ENCODE assay signal across 19 cellular contexts in the genomic region with DNA sequence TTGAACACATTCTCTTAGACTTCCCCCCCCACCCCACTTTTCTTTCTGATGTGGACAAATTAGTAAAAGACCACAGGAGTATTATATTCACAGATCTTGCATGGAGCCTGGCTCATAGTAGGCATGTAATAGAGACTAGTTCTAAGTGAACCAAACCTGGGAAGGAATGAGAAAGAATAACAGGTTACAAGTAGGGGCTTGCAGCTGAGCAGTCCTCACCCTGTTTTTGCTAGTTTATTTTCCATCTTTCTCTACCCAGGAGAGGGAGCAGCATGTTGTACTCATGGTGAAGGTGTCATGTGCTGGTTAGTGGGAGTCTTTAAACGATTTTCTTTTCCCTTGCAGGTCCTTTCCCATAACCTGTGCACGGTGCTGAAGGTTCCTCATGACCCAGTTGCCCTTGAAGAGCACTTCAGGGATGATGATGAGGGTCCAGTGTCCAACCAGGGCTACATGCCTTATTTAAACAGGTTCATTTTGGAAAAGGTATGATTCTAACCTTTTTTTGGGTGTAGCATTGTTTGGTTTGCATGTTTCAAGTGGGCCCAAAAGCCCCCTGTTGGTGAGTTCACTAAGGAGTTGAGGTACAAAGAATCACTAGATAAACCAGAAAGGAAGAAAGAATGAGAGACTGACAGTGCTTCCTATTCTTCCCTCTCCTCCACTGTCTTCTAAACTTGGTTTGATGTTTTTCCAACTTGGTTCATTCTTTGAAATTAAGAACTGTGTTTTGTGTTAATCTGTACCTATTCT. TPM values are rescaled to one million over a fixed set of nuclear protein-coding genes. Genes with fewer than 3 reads are reported as not detected.
A peak's percentile ranks its signal among the peaks of the same experiment; 100 is the strongest.
DNase-seq lines count a peak whose midpoint lies in the region; ATAC-seq and TF ChIP-seq lines count a peak whose summit lies in the region.
"Had no signal": no experiment of that assay in that cellular context is flagged by ENCODE, and none has a peak within 500 bp of the region (broad histone marks: within the 10 kb centered on the region; RNA-seq: fewer than 3 reads in every experiment).

No MANE protein-coding gene starts in this region.

- H3K79me2 ChIP-seq in OCI-LY1 (ENCODE audit: insufficient read depth, low read length): peaks cover 82% of the 10 kb centered on the region

- peaks cover 90% of the 10 kb centered on the region for H3K4me1 ChIP-seq in OCI-LY1 (ENCODE audit: insufficient read depth, low read length, severe bottlenecking)
- peaks cover 0 to 16% of the 10 kb centered on the region in 2 donors for H3K4me1 ChIP-seq in uterus
- H3K4me1 ChIP-seq: prostate gland had no signal

- H3K36me3 Mint-ChIP-seq in endothelial cell (ENCODE audit: low read depth, unreplicated experiment): peaks cover 14% of the 10 kb centered on the region
- peaks cover 46 to 59% of the 10 kb centered on the region in 2 donors for H3K36me3 Mint-ChIP-seq in stimulated activated naive B cell treated with anti-CD40 and anti-IgM and Interleukin-4, amounts not matched to agents 10 μg/mL and 1 μg/mL and 100 μg/mL, for 72 hours

- DNase-seq in endothelial cell (ENCODE audit: low spot score): no peak
- DNase-seq in stimulated activated naive B cell treated with anti-CD40 and anti-IgM and Interleukin-4, amounts not matched to agents 10 μg/mL and 1 μg/mL and 100 μg/mL, for 72 hours: no peak
- no peak for DNase-seq in NCI-H1105 (lab: John Stamatoyannopoulos, UW)
- DNase-seq in activated T-cell treated with anti-CD3 and anti-CD28 coated beads, Interleukin-2, amount 50 U/mL, for 48 hours: no peak
- DNase-seq in uterus: no peak
- DNase-seq: dermis blood vessel endothelial cell; DND-41; left cardiac atrium; NCI-H146; NCI-H82; stimulated activated CD4-positive, alpha-beta T cell treated with anti-CD3 and anti-CD28 coated beads, Interleukin-2, amount 100 ng/mL, for 48 hours had no signal

- peak overlapping the region; percentile 53 for H3K4me2 ChIP-seq in OCI-LY1 (ENCODE audit: low read length)

- H3K4me3 Mint-ChIP-seq in endothelial cell (ENCODE audit: unreplicated experiment): peak overlapping the region; percentile 26
- H3K4me3 Mint-ChIP-seq in stimulated activated naive B cell treated with anti-CD40 and anti-IgM and Interleukin-4, amounts not matched to agents 10 μg/mL and 1 μg/mL and 100 μg/mL, for 72 hours: peak overlapping the region; percentile 44 to 55
- H3K4me3 Mint-ChIP-seq: activated T-helper 17 cell treated with anti-CD3 and anti-CD28 coated beads, Interleukin-2, amount 50 U/mL, for 72 hours; neural crest cell; T-helper 2 cell treated with Interferon-gamma antibody and Interleukin-4, amounts not matched to agents 5 μg/mL and 100 μg/mL, for 36 hours had no signal

- no peak overlapping the region for H3K27ac Mint-ChIP-seq in endothelial cell (ENCODE audit: unreplicated experiment)
- peak overlapping the region; percentile 90 for H3K27ac Mint-ChIP-seq in stimulated activated naive B cell treated with anti-CD40 and anti-IgM and Interleukin-4, amounts not matched to agents 10 μg/mL and 1 μg/mL and 100 μg/mL, for 72 hours
- H3K27ac Mint-ChIP-seq: activated T-helper 17 cell treated with anti-CD3 and anti-CD28 coated beads, Interleukin-2, amount 50 U/mL, for 72 hours; T-helper 2 cell treated with Interferon-gamma antibody and Interleukin-4, amounts not matched to agents 5 μg/mL and 100 μg/mL, for 36 hours had no signal

- peak; percentile 14 for TF ChIP-seq CTCF in GM12873 (IDR thresholded peaks at IDR 0.05; ENCODE audit: insufficient read depth, low read depth, low read length, missing control alignments)
- TF ChIP-seq CTCF in OCI-LY1 (IDR thresholded peaks at IDR 0.05; ENCODE audit: low read length): peak; percentile 29; the same call in 1 of the 2 replicates
- no peak for TF ChIP-seq CTCF in endothelial cell (IDR thresholded peaks at IDR 0.05; ENCODE audit: unreplicated experiment)
- TF ChIP-seq CTCF in uterus (IDR thresholded peaks at IDR 0.05): no peak

- H3K4me3 ChIP-seq in OCI-LY1 (ENCODE audit: low read depth, low read length, poor library complexity, severe bottlenecking): no peak overlapping the region
- H3K4me3 ChIP-seq in uterus: no peak overlapping the region
- H3K4me3 ChIP-seq: prostate gland, SJSA1 had no signal

- no peaks in the 10 kb centered on the region for H3F3A ChIP-seq in OCI-LY1 (ENCODE audit: insufficient read depth, low read length)

- H2AFZ ChIP-seq in OCI-LY1 (ENCODE audit: low read length): no peak overlapping the region

- H3K27me3 Mint-ChIP-seq in endothelial cell (ENCODE audit: unreplicated experiment): no peaks in the 10 kb centered on the region
- no peaks in the 10 kb centered on the region for H3K27me3 Mint-ChIP-seq in stimulated activated naive B cell treated with anti-CD40 and anti-IgM and Interleukin-4, amounts not matched to agents 10 μg/mL and 1 μg/mL and 100 μg/mL, for 72 hours
- H3K27me3 Mint-ChIP-seq: activated T-helper 17 cell treated with anti-CD3 and anti-CD28 coated beads, Interleukin-2, amount 50 U/mL, for 72 hours had no signal

- H3K36me3 ChIP-seq in OCI-LY1 (ENCODE audit: insufficient read depth, low read length) (peaks cover 53% of the 10 kb centered on the region), uterus (no peaks in the 10 kb centered on the region)
- H3K36me3 ChIP-seq: prostate gland had no signal

- no peaks in the 10 kb centered on the region for H3K27me3 ChIP-seq in OCI-LY1 (ENCODE audit: insufficient read depth, low read length)
- no peaks in the 10 kb centered on the region for H3K27me3 ChIP-seq in uterus
- H3K27me3 ChIP-seq: SJSA1 had no signal

- TF ChIP-seq POLR2A in uterus (IDR thresholded peaks at IDR 0.05): no peak

- H3K27ac ChIP-seq in OCI-LY1 (ENCODE audit: low read depth, low read length, poor library complexity, severe bottlenecking): peak overlapping the region; percentile 91
- peak overlapping the region in 1 of 2 donors; percentile 80 for H3K27ac ChIP-seq in uterus
- H3K27ac ChIP-seq: SJSA1 had no signal

- intact Hi-C loops in uterus (cut with DNase I; ENCODE audit: low total_unique reads): no loop called here

- peak overlapping the region; percentile 12; the same call in 1 of the 2 replicates for H3K9ac ChIP-seq in OCI-LY1 (ENCODE audit: low read length)

- no peaks in the 10 kb centered on the region for H3K9me2 ChIP-seq in OCI-LY1 (ENCODE audit: low read depth, low read length)

- H3K4me1 Mint-ChIP-seq in endothelial cell (ENCODE audit: unreplicated experiment): peaks cover 19% of the 10 kb centered on the region
- peaks cover 47 to 69% of the 10 kb centered on the region in 2 donors for H3K4me1 Mint-ChIP-seq in stimulated activated naive B cell treated with anti-CD40 and anti-IgM and Interleukin-4, amounts not matched to agents 10 μg/mL and 1 μg/mL and 100 μg/mL, for 72 hours
- H3K4me1 Mint-ChIP-seq: activated T-helper 17 cell treated with anti-CD3 and anti-CD28 coated beads, Interleukin-2, amount 50 U/mL, for 72 hours had no signal

- no peak for ATAC-seq in stimulated activated naive B cell treated with anti-CD40 and anti-IgM and Interleukin-4, amounts not matched to agents 10 μg/mL and 1 μg/mL and 100 μg/mL, for 72 hours (replicated peaks)
- ATAC-seq: activated CD4-positive, CD25-positive, alpha-beta regulatory T cell treated with anti-CD3 and anti-CD28 coated beads, Interleukin-2, amount 50 U/mL, for 24 hours; activated T-helper 17 cell treated with anti-CD3 and anti-CD28 coated beads, Interleukin-2, amount 50 U/mL, for 72 hours; left cardiac atrium had no signal

- H3K9me3 ChIP-seq in OCI-LY1 (ENCODE audit: low read length) (no peaks in the 10 kb centered on the region), uterus (no peaks in the 10 kb centered on the region)
- H3K9me3 ChIP-seq: prostate gland, SJSA1 had no signal

- no peaks in the 10 kb centered on the region for H3K9me3 Mint-ChIP-seq in endothelial cell (ENCODE audit: unreplicated experiment)
- peaks cover 1 to 4% of the 10 kb centered on the region in 2 donors for H3K9me3 Mint-ChIP-seq in stimulated activated naive B cell treated with anti-CD40 and anti-IgM and Interleukin-4, amounts not matched to agents 10 μg/mL and 1 μg/mL and 100 μg/mL, for 72 hours
- H3K9me3 Mint-ChIP-seq: activated T-helper 17 cell treated with anti-CD3 and anti-CD28 coated beads, Interleukin-2, amount 50 U/mL, for 72 hours; neural crest cell; T-helper 2 cell treated with Interferon-gamma antibody and Interleukin-4, amounts not matched to agents 5 μg/mL and 100 μg/mL, for 36 hours had no signal

- H4K20me1 ChIP-seq in OCI-LY1 (ENCODE audit: insufficient read depth, low read length): no peaks in the 10 kb centered on the region

RNA-seq across cellular contexts. Expression of gene SWAP70, which starts 30.1 kb away (rescaled TPM):
- total RNA-seq in endothelial cell (ENCODE audit: unreplicated experiment): 36.0 TPM
- 10 to 100 TPM; 11.5 to 65.6 (median 41.5) TPM for total RNA-seq in uterus

Comparison
In these comparisons a context has a peak if more than half of its experiments do, and no peak if none do; other contexts are left out.
1. CTCF ChIP-seq: peak in GM12873 (single experiment) and OCI-LY1 (single experiment); none in endothelial cell (single experiment) and uterus (0 of 4).